Comparison of ENCODE assay signal across 17 cellular contexts in the genomic region with DNA sequence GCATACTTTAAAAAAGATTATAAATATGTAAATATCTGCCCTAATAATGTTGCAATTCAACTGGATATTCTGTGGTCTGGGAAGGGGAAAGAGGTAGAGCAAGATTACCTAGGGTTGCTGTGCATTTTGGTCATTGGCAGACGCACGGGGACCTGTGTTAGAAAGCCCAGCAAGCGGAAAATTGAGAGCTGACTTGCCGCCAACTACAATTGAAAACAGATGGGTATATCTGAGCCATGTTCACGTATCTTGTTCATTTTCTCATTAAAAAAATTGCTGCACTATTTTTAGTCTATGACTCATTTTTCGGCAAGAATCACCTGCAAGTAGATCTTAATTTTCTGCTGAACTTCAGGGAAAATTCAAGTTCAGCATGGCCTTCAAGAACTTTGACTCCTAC.
A peak's percentile ranks its signal among the peaks of the same experiment; 100 is the strongest.
DNase-seq lines count a peak whose midpoint lies in the region; ATAC-seq lines count a peak whose summit lies in the region.
"Had no signal": no experiment of that assay in that cellular context is flagged by ENCODE, and none has a peak within 500 bp of the region (broad histone marks: within the 10 kb centered on the region; RNA-seq: fewer than 3 reads in every experiment).

No MANE protein-coding gene starts in this region.

- H3K27me3 Mint-ChIP-seq in naive thymus-derived CD8-positive, alpha-beta T cell, result peaks cover 9 to 42% (median 10%) of the 10 kb centered on the region in 5 donors

- peak overlapping the region; percentile 65; the same call in 1 of the 2 replicates for H3K27ac ChIP-seq in SK-N-MC
- H3K27ac ChIP-seq: SJCRH30 had no signal

- peaks cover 0 to 2% (median 0%) of the 10 kb centered on the region in 9 donors for H3K9me3 Mint-ChIP-seq in naive thymus-derived CD8-positive, alpha-beta T cell

- H3K27ac Mint-ChIP-seq in naive thymus-derived CD8-positive, alpha-beta T cell, result no peak overlapping the region
- H3K27ac Mint-ChIP-seq: CD14-positive monocyte, H9 had no signal

- POLR2A ChIA-PET in naive thymus-derived CD8-positive, alpha-beta T cell (lab: Charles Lee), result no interaction called here

- H3K4me3 Mint-ChIP-seq in naive thymus-derived CD8-positive, alpha-beta T cell, result no peak overlapping the region
- H3K4me3 Mint-ChIP-seq: CD14-positive monocyte, H9 had no signal

- no peaks in the 10 kb centered on the region for H3K36me3 Mint-ChIP-seq in naive thymus-derived CD8-positive, alpha-beta T cell
- H3K36me3 Mint-ChIP-seq: CD14-positive monocyte had no signal

- H3K4me3 ChIP-seq in SK-N-MC, result peak overlapping the region; percentile 63
- H3K4me3 ChIP-seq: SJCRH30 had no signal

- H3K9me3 ChIP-seq in SK-N-MC (ENCODE audit: low read depth, low read length), result no peaks in the 10 kb centered on the region
- H3K9me3 ChIP-seq: SJCRH30 had no signal

- DNase-seq in NCI-H1694 (lab: John Stamatoyannopoulos, UW), result peak; percentile 95
- DNase-seq in SK-N-MC (ENCODE audit: low read depth, low spot score), result peak; percentile 37
- DNase-seq in cerebellum (ENCODE audit: low spot score), result peak; percentile 81
- DNase-seq in NCI-H774 (lab: John Stamatoyannopoulos, UW), result no peak
- DNase-seq in SK-N-DZ (ENCODE audit: low spot score), result no peak
- DNase-seq in naive thymus-derived CD8-positive, alpha-beta T cell, result no peak
- no peak for DNase-seq in HUDEP-2 (lab: John Stamatoyannopoulos, UW; ENCODE audit: unreplicated experiment in 76 of 76)
- DNase-seq: AML-193, DMS79 treated with DMSO at 0.1 percent for 48 hours, H9, KG1, NCI-H1436 treated with DMSO at 0.1 percent for 48 hours, NCI-H510A treated with DMSO at 0.1 percent for 48 hours, NCI-H82, SJCRH30, SW 1271 had no signal

- no peak for ATAC-seq in naive thymus-derived CD8-positive, alpha-beta T cell

- H3K9ac ChIP-seq in SK-N-MC (ENCODE audit: insufficient read length), result no peak overlapping the region

- no peaks in the 10 kb centered on the region for H3K36me3 ChIP-seq in SK-N-MC (ENCODE audit: insufficient read depth, low read length)
- H3K36me3 ChIP-seq: SJCRH30 had no signal

- H3K4me1 Mint-ChIP-seq in naive thymus-derived CD8-positive, alpha-beta T cell, result no peaks in the 10 kb centered on the region
- H3K4me1 Mint-ChIP-seq: CD14-positive monocyte had no signal

Comparison
In these comparisons a context has a peak if more than half of its experiments do, and no peak if none do; other contexts are left out.
1. DNase-seq: peak in NCI-H1694 (single experiment), SK-N-MC (single experiment) and cerebellum (single experiment); none in NCI-H774 (single experiment), SK-N-DZ (single experiment), naive thymus-derived CD8-positive, alpha-beta T cell (0 of 10) and HUDEP-2 (0 of 76).